ENCODE assay signal across 9 cellular contexts in the genomic region with DNA sequence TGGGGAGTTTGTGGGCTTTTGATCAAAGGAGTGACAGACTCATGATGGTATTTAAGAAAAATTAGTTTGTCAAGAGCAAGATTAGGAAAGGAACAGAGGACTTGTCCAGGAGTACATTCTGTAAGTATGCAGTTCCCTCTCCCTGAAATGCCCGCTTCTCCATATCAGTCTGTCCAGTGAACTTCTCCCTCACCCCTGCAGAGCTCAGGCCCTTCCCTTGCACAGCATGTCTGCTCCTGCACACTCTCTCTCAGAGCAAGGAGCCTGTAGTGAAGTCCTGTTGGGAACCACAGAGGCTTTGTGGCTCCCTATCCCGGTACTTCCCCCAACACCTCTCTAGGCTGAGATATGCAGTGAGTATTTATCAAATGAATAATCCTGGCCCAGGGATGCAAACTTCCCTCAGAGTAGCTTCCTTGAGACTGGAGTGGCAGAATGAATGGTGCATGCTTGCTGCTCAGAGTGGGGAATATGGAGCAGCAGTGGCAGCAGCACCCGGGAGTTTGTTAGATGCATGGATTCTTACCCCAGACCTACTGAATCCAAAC. TPM values are rescaled to one million over a fixed set of nuclear protein-coding genes. Genes with fewer than 3 reads are reported as not detected.
DNase-seq lines count a peak whose midpoint lies in the region; ATAC-seq, FAIRE-seq and TF ChIP-seq lines count a peak whose summit lies in the region.
"Had no signal": no experiment of that assay in that cellular context is flagged by ENCODE, and none has a peak within 500 bp of the region (broad histone marks: within the 10 kb centered on the region; RNA-seq: fewer than 3 reads in every experiment).

No MANE protein-coding gene starts in this region.

- no peak for TF ChIP-seq EP300 in transverse colon (IDR thresholded peaks at IDR 0.05; ENCODE audit: low read depth)

- in situ Hi-C loops in transverse colon (cut with MboI; ENCODE audit: low pct_ligation_motif_present in 1 of 4, low pct_unique_long_range_greater_than_20kb in 1 of 4, low sequenced_read_pairs in 3 of 4): loop anchor here in 1 of 4 donors (25.0 kb wide), 1 partner anchor 431 kb away; a partner anchor contains a TSS

- peak overlapping the region; percentile 39 for H3K4me3 Mint-ChIP-seq in activated naive CD4-positive, alpha-beta T cell treated with anti-CD3 and anti-CD28 coated beads, Interleukin-2, amount 10 ng/mL, durations not matched to agents 7 days and 5 days
- peak overlapping the region; percentile 72 for H3K4me3 Mint-ChIP-seq in dendritic cell treated with granulocyte-macrophage colony-stimulating factor and Interleukin-4, amounts not matched to agents 40 ng/mL and 50 ng/mL, for 4 days
- no peak overlapping the region for H3K4me3 Mint-ChIP-seq in activated CD8-positive, alpha-beta memory T cell treated with anti-CD3 and anti-CD28 coated beads, Interleukin-2, amount 10 ng/mL, durations not matched to agents 7 days and 5 days

- H3K27ac ChIP-seq in Karpas-422 (ENCODE audit: low read length) (no peak overlapping the region), transverse colon (peak overlapping the region; percentile 29 to 68 (median 60))

- H3K9me3 Mint-ChIP-seq in activated naive CD4-positive, alpha-beta T cell treated with anti-CD3 and anti-CD28 coated beads, Interleukin-2, amount 10 ng/mL, durations not matched to agents 7 days and 5 days: no peaks in the 10 kb centered on the region
- no peaks in the 10 kb centered on the region for H3K9me3 Mint-ChIP-seq in dendritic cell treated with granulocyte-macrophage colony-stimulating factor and Interleukin-4, amounts not matched to agents 40 ng/mL and 50 ng/mL, for 4 days
- no peaks in the 10 kb centered on the region for H3K9me3 Mint-ChIP-seq in activated CD8-positive, alpha-beta memory T cell treated with anti-CD3 and anti-CD28 coated beads, Interleukin-2, amount 10 ng/mL, durations not matched to agents 7 days and 5 days (ENCODE audit: low read depth)

- H3K27ac Mint-ChIP-seq in activated naive CD4-positive, alpha-beta T cell treated with anti-CD3 and anti-CD28 coated beads, Interleukin-2, amount 10 ng/mL, durations not matched to agents 7 days and 5 days: no peak overlapping the region
- H3K27ac Mint-ChIP-seq in dendritic cell treated with granulocyte-macrophage colony-stimulating factor and Interleukin-4, amounts not matched to agents 40 ng/mL and 50 ng/mL, for 4 days: peak overlapping the region; percentile 96
- H3K27ac Mint-ChIP-seq in activated CD8-positive, alpha-beta memory T cell treated with anti-CD3 and anti-CD28 coated beads, Interleukin-2, amount 10 ng/mL, durations not matched to agents 7 days and 5 days: no peak overlapping the region

- H3K9me3 ChIP-seq in Karpas-422 (ENCODE audit: low read length) (no peaks in the 10 kb centered on the region), transverse colon (no peaks in the 10 kb centered on the region)

- H3K27me3 ChIP-seq in Karpas-422 (ENCODE audit: low read length) (no peaks in the 10 kb centered on the region), transverse colon (no peaks in the 10 kb centered on the region)

- ATAC-seq in GM19467 (IDR thresholded peaks at IDR 0.05; ENCODE audit: unreplicated experiment): no peak
- no peak for ATAC-seq in activated CD8-positive, alpha-beta memory T cell treated with anti-CD3 and anti-CD28 coated beads, Interleukin-2, amount 10 ng/mL, durations not matched to agents 7 days and 5 days

- DNase-seq in activated naive CD4-positive, alpha-beta T cell treated with anti-CD3 and anti-CD28 coated beads, Interleukin-2, amount 10 ng/mL, durations not matched to agents 7 days and 5 days: no peak
- no peak for DNase-seq in activated naive CD4-positive, alpha-beta T cell treated with Interleukin-2 at 50 U/mL for 16 hours
- DNase-seq in Karpas-422: no peak
- no peak for DNase-seq in transverse colon
- no peak for DNase-seq in activated CD8-positive, alpha-beta memory T cell treated with anti-CD3 and anti-CD28 coated beads, Interleukin-2, amount 10 ng/mL, durations not matched to agents 7 days and 5 days
- DNase-seq in RCC 7860 (ENCODE audit: low spot score): no peak

- H3K36me3 ChIP-seq in Karpas-422 (ENCODE audit: insufficient read depth, low read length) (peaks cover 5% of the 10 kb centered on the region; the same call in 1 of the 2 replicates), transverse colon (no peaks in the 10 kb centered on the region)

- peaks cover 15% of the 10 kb centered on the region for H3K4me1 Mint-ChIP-seq in activated naive CD4-positive, alpha-beta T cell treated with anti-CD3 and anti-CD28 coated beads, Interleukin-2, amount 10 ng/mL, durations not matched to agents 7 days and 5 days
- peaks cover 41% of the 10 kb centered on the region for H3K4me1 Mint-ChIP-seq in dendritic cell treated with granulocyte-macrophage colony-stimulating factor and Interleukin-4, amounts not matched to agents 40 ng/mL and 50 ng/mL, for 4 days (ENCODE audit: low read depth)
- H3K4me1 Mint-ChIP-seq in activated CD8-positive, alpha-beta memory T cell treated with anti-CD3 and anti-CD28 coated beads, Interleukin-2, amount 10 ng/mL, durations not matched to agents 7 days and 5 days: peaks cover 37% of the 10 kb centered on the region

- H2AFZ ChIP-seq in Karpas-422 (ENCODE audit: low read length): no peak overlapping the region

- no peak for FAIRE-seq in RCC 7860 (lab: Jason Lieb, UNC)
- FAIRE-seq: bronchial epithelial cell had no signal

- no peaks in the 10 kb centered on the region for H3K9me2 ChIP-seq in Karpas-422 (replicated peaks; ENCODE audit: insufficient read depth, low read length)

- no peaks in the 10 kb centered on the region for H3K79me2 ChIP-seq in Karpas-422 (ENCODE audit: low read length)

- intact Hi-C loops in dendritic cell treated with granulocyte-macrophage colony-stimulating factor and Interleukin-4, amounts not matched to agents 40 ng/mL and 50 ng/mL, for 4 days (cut with micrococcal nuclease): loop anchor here (5.0 kb wide), 1 partner anchor 156 kb away; a partner anchor contains a TSS
- intact Hi-C loops in transverse colon (cut with DNase I; ENCODE audit: low total_unique reads): no loop called here

- peaks cover 15% of the 10 kb centered on the region for H3K36me3 Mint-ChIP-seq in activated naive CD4-positive, alpha-beta T cell treated with anti-CD3 and anti-CD28 coated beads, Interleukin-2, amount 10 ng/mL, durations not matched to agents 7 days and 5 days
- H3K36me3 Mint-ChIP-seq in dendritic cell treated with granulocyte-macrophage colony-stimulating factor and Interleukin-4, amounts not matched to agents 40 ng/mL and 50 ng/mL, for 4 days (ENCODE audit: low read depth): peaks cover 14% of the 10 kb centered on the region
- peaks cover 19% of the 10 kb centered on the region for H3K36me3 Mint-ChIP-seq in activated CD8-positive, alpha-beta memory T cell treated with anti-CD3 and anti-CD28 coated beads, Interleukin-2, amount 10 ng/mL, durations not matched to agents 7 days and 5 days

- peak overlapping the region; percentile 45 for H3K4me2 ChIP-seq in Karpas-422 (ENCODE audit: low read depth, low read length, poor library complexity, severe bottlenecking)

- no peaks in the 10 kb centered on the region for H3K27me3 Mint-ChIP-seq in activated naive CD4-positive, alpha-beta T cell treated with anti-CD3 and anti-CD28 coated beads, Interleukin-2, amount 10 ng/mL, durations not matched to agents 7 days and 5 days
- H3K27me3 Mint-ChIP-seq in dendritic cell treated with granulocyte-macrophage colony-stimulating factor and Interleukin-4, amounts not matched to agents 40 ng/mL and 50 ng/mL, for 4 days: no peaks in the 10 kb centered on the region
- H3K27me3 Mint-ChIP-seq in activated CD8-positive, alpha-beta memory T cell treated with anti-CD3 and anti-CD28 coated beads, Interleukin-2, amount 10 ng/mL, durations not matched to agents 7 days and 5 days: no peaks in the 10 kb centered on the region

- no peak for TF ChIP-seq CTCF in transverse colon (IDR thresholded peaks at IDR 0.05)

- no peak overlapping the region for H3K4me3 ChIP-seq in Karpas-422 (ENCODE audit: low read length)
- H3K4me3 ChIP-seq in transverse colon: no peak overlapping the region

- CTCF ChIA-PET in activated naive CD4-positive, alpha-beta T cell treated with anti-CD3 and anti-CD28 coated beads, Interleukin-2, amount 10 ng/mL, durations not matched to agents 7 days and 5 days (lab: Charles Lee): interaction anchor here (0.8 to 1.3 kb wide), 4 partner anchors 9 to 602 kb away, joined by 3 to 4 read pairs (median 4); a partner anchor contains a TSS
- CTCF ChIA-PET in activated CD8-positive, alpha-beta memory T cell treated with anti-CD3 and anti-CD28 coated beads, Interleukin-2, amount 10 ng/mL, durations not matched to agents 7 days and 5 days (lab: Charles Lee): interaction anchor here (1.0 to 1.6 kb wide), 6 partner anchors 11 to 743 kb away, joined by 3 to 6 read pairs (median 3); a partner anchor contains a TSS

- H3K9ac ChIP-seq in Karpas-422 (ENCODE audit: low read length): peak overlapping the region; percentile 3; the same call in 1 of the 2 replicates

- peaks cover 15% of the 10 kb centered on the region for H3K4me1 ChIP-seq in Karpas-422 (ENCODE audit: low read length)
- H3K4me1 ChIP-seq in transverse colon: peaks cover 0 to 15% (median 6%) of the 10 kb centered on the region in 4 donors

- no peak for TF ChIP-seq POLR2A in transverse colon (IDR thresholded peaks at IDR 0.05)

- 63% methylated on average over 3 of the region's 3 CpGs; no CpG with 5 or more reads in 1 of the 2 donors for WGBS in transverse colon (ENCODE audit: low coverage in 1 of 2), 2 donors

- no peaks in the 10 kb centered on the region for H4K20me1 ChIP-seq in Karpas-422 (ENCODE audit: insufficient read depth, low read depth, low read length)

RNA-seq across cellular contexts. Expression of a gene that starts 48.8 kb away (rescaled TPM):
- total RNA-seq in Karpas-422 (2014; rRNA removed; shearing (Covaris generic); ENCODE audit: low replicate concordance): 17.8 and 48.0 TPM in 2 replicates
- total RNA-seq in transverse colon: 10 to 100 TPM in 3 of 4 donors, 1 to 10 TPM in 1; 5.8 to 13.5 (median 11.1) TPM
- total RNA-seq in activated CD8-positive, alpha-beta memory T cell treated with anti-CD3 and anti-CD28 coated beads, Interleukin-2, amount 10 ng/mL, durations not matched to agents 7 days and 5 days: 10 to 100 TPM; 19.0 to 21.6 TPM

RNA-seq across cellular contexts. Expression of a gene that starts 57.2 kb away (rescaled TPM):
- total RNA-seq in Karpas-422 (2014; rRNA removed; shearing (Covaris generic); ENCODE audit: low replicate concordance): 0.52 and 0.54 TPM in 2 replicates
- 10 to 100 TPM in 3 of 4 donors, 1 to 10 TPM in 1; 3.6 to 20.6 (median 13.9) TPM for total RNA-seq in transverse colon
- total RNA-seq in activated CD8-positive, alpha-beta memory T cell treated with anti-CD3 and anti-CD28 coated beads, Interleukin-2, amount 10 ng/mL, durations not matched to agents 7 days and 5 days: not detected
